ENCODE assay signal across 9 cellular contexts in the genomic region with DNA sequence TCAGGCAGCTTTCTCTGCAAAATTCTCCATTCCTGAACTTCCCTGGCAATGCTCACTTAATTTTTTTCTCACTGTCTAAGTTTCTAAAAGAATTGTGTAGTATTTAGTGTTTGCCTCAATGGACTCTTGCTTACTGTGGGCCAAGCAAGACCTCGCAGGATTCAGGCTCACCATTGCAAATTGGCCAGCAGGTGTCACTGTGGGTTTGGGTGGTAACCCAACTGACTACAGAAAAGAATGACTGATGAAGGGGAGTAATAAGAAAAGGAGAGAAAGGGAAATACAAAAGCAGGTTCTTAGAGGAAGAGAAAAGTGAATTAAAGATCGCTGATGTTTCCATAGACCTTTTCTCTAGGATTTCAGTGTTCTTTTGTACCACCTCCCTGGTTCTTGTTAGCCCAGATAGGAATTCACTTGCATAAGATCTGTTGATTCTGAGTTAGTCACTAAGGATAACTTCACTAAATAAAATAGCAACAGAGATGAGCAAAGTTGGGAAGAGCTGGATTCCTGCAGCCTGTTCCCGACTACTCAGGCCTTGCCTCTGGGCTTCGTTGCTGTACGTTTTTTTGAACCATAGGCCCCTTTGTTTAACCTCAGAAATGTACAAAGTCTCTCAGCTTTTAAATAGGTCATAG.
A peak's percentile ranks its signal among the peaks of the same experiment; 100 is the strongest.
DNase-seq lines count a peak whose midpoint lies in the region; ATAC-seq, FAIRE-seq and TF ChIP-seq lines count a peak whose summit lies in the region.
"Had no signal": no experiment of that assay in that cellular context is flagged by ENCODE, and none has a peak within 500 bp of the region (broad histone marks: within the 10 kb centered on the region; RNA-seq: fewer than 3 reads in every experiment).

No MANE protein-coding gene starts in this region.

- H3K4ac ChIP-seq in neuronal stem cell (ENCODE audit: low read length), result no peak overlapping the region

- H3K18ac ChIP-seq in neuronal stem cell (ENCODE audit: low read length), result no peak overlapping the region

- H3K9me3 Mint-ChIP-seq in type B pancreatic cell, result peaks cover 3% of the 10 kb centered on the region
- H3K9me3 Mint-ChIP-seq: IgD-negative memory B cell had no signal

- H3K4me3 ChIP-seq in AG10803 (ENCODE audit: low read length) (no peak overlapping the region), fibroblast of villous mesenchyme (ENCODE audit: low read depth, low read length) (no peak overlapping the region), neuronal stem cell (ENCODE audit: low read length in 2 of 2) (no peak overlapping the region)

- no peak overlapping the region for H3K27ac Mint-ChIP-seq in type B pancreatic cell
- H3K27ac Mint-ChIP-seq: IgD-negative memory B cell had no signal

- no peaks in the 10 kb centered on the region for H3K36me3 ChIP-seq in neuronal stem cell (replicated peaks in 1 of 2; ENCODE audit: control insufficient read depth in 2 of 2, insufficient read depth in 2 of 2, low read length in 2 of 2)

- H3K9ac ChIP-seq in neuronal stem cell (ENCODE audit: low read depth, low read length, poor library complexity), result no peak overlapping the region

- H2BK5ac ChIP-seq in neuronal stem cell (ENCODE audit: low read length), result no peak overlapping the region

- H3K27me3 ChIP-seq in neuronal stem cell (ENCODE audit: control insufficient read depth in 3 of 3, insufficient read depth in 3 of 3, low read depth in 1 of 3, low read length in 3 of 3), result no peaks in the 10 kb centered on the region

- H2BK120ac ChIP-seq in neuronal stem cell (ENCODE audit: low read depth, low read length), result no peak overlapping the region

- H3K36me3 Mint-ChIP-seq in type B pancreatic cell, result no peaks in the 10 kb centered on the region

- TF ChIP-seq CTCF in AG10803 (conservative IDR thresholded peaks at IDR 0.05; ENCODE audit: low read length) (peak; percentile 84), fibroblast of villous mesenchyme (IDR thresholded peaks at IDR 0.05; ENCODE audit: insufficient read depth, low read depth, low read length) (peak; percentile 95), type B pancreatic cell (conservative IDR thresholded peaks at IDR 0.05) (peak; percentile 91)

- no peak overlapping the region for H3K14ac ChIP-seq in neuronal stem cell (ENCODE audit: low read length)

- H3K4me2 ChIP-seq in neuronal stem cell (ENCODE audit: insufficient read depth, low read length, poor library complexity, severe bottlenecking), result no peak overlapping the region

- H3K27me3 Mint-ChIP-seq in type B pancreatic cell, result peaks cover 19% of the 10 kb centered on the region
- H3K27me3 Mint-ChIP-seq: IgD-negative memory B cell had no signal

- no peak overlapping the region for H4K8ac ChIP-seq in neuronal stem cell (ENCODE audit: low read depth, low read length)

- peak; percentile 87 for ATAC-seq in HG03280 (IDR thresholded peaks at IDR 0.05; ENCODE audit: unreplicated experiment)

- H2AK5ac ChIP-seq in neuronal stem cell (ENCODE audit: low read depth, low read length), result no peak overlapping the region

- no peak overlapping the region for H2BK15ac ChIP-seq in neuronal stem cell (ENCODE audit: low read length)

- H3K79me1 ChIP-seq in neuronal stem cell (ENCODE audit: low read depth, low read length), result no peaks in the 10 kb centered on the region

- peak; percentile 89 for FAIRE-seq in GM18507 (lab: Jason Lieb, UNC)

- H2BK12ac ChIP-seq in neuronal stem cell (ENCODE audit: low read length), result no peak overlapping the region

- DNase-seq in AG10803 (ENCODE audit: low read depth) (peak; percentile 70), GM18507 (ENCODE audit: extremely low spot score, insufficient read length, low read depth) (peak; percentile 47), NCI-H524 (lab: John Stamatoyannopoulos, UW) (peak; percentile 46 to 82), activated T-cell treated with anti-CD3 and anti-CD28 coated beads for 1 hour (ENCODE audit: low read depth) (peak; percentile 7), fibroblast of villous mesenchyme (ENCODE audit: low read depth) (peak; percentile 88), neuronal stem cell (ENCODE audit: low spot score) (peak; percentile 80), type B pancreatic cell (ENCODE audit: extremely low spot score, unreplicated experiment) (peak; percentile 81)

- peaks cover 0 to 2% of the 10 kb centered on the region in 2 donors for H3K4me1 ChIP-seq in neuronal stem cell (ENCODE audit: control insufficient read depth in 2 of 2, insufficient read depth in 1 of 2, low read depth in 1 of 2, low read length in 2 of 2)

- H3K23ac ChIP-seq in neuronal stem cell (ENCODE audit: low read depth, low read length, poor library complexity), result no peak overlapping the region

- H3K27ac ChIP-seq in neuronal stem cell (replicated peaks; ENCODE audit: low read length), result no peak overlapping the region

- no peak overlapping the region for H4K91ac ChIP-seq in neuronal stem cell (ENCODE audit: low read depth, low read length, poor library complexity)

- H3K9me3 ChIP-seq in neuronal stem cell (replicated peaks in 1 of 2; ENCODE audit: control insufficient read depth in 2 of 2, insufficient read depth in 1 of 2, low read depth in 1 of 2, low read length in 2 of 2), result no peaks in the 10 kb centered on the region

- H3K4me1 Mint-ChIP-seq in type B pancreatic cell (ENCODE audit: unreplicated experiment), result peaks cover 38% of the 10 kb centered on the region

- H3K4me3 Mint-ChIP-seq in type B pancreatic cell, result no peak overlapping the region
- H3K4me3 Mint-ChIP-seq: IgD-negative memory B cell had no signal

- peak overlapping the region; percentile 21 for H2AFZ ChIP-seq in neuronal stem cell (ENCODE audit: low read length)

- no CpG with 5 or more reads among the region's 5 CpGs for WGBS in neuronal stem cell (ENCODE audit: extremely low coverage in 2 of 2, insufficient read length in 2 of 2, insufficient replicate concordance in 1 of 2), 2 donors

Comparison
In these comparisons a context has a peak if more than half of its experiments do, and no peak if none do; other contexts are left out.
1. DNase-seq: peak in every context shown above with its lines; median percentile 88 in fibroblast of villous mesenchyme; 81 in type B pancreatic cell; 80 in neuronal stem cell; 70 in AG10803; 64 in NCI-H524; 47 in GM18507; 7 in activated T-cell treated with anti-CD3 and anti-CD28 coated beads for 1 hour.